In genomic region chr14:87852107-87852506, GRCh38 we compare ENCODE assay signal across 32 cellular contexts.
"Had no signal": no experiment of that assay in that cellular context is flagged by ENCODE, and none has a peak within 500 bp of the region (broad histone marks: within the 10 kb centered on the region; RNA-seq: fewer than 3 reads in every experiment).

No MANE protein-coding gene starts in this region.

- H3K4me1 ChIP-seq: adrenal gland, body of pancreas, breast epithelium had no signal

- H3K4me3 ChIP-seq: adrenal gland, body of pancreas, breast epithelium had no signal

- H3K27me3 ChIP-seq: adrenal gland, body of pancreas, brain microvascular endothelial cell, breast epithelium had no signal

- DNase-seq: activated B cell treated with CpG ODN at 0.5 μM for 24 hours; activated CD4-positive, alpha-beta memory T cell treated with anti-CD3 and anti-CD28 coated beads for 36 hours; activated CD4-positive, alpha-beta T cell treated with anti-CD3 and anti-CD28 coated beads for 4 hours; activated CD4-positive, alpha-beta T cell treated with anti-CD3 and anti-CD28 coated beads, Interleukin-2, amount 10 ng/mL, durations not matched to agents 24 days and 14 days; activated CD4-positive, alpha-beta T cell treated with anti-CD3 and anti-CD28 coated beads, Interleukin-2, amount 50 U/mL, for 1 hour; activated CD4-positive, alpha-beta T cell treated with anti-CD3 and anti-CD28 coated beads, Interleukin-2, amount 50 U/mL, for 4 hours; activated CD4-positive, CD25-positive, alpha-beta regulatory T cell treated with anti-CD3 and anti-CD28 coated beads, Interleukin-2, amount 50 U/mL, for 72 hours; activated CD8-positive, alpha-beta memory T cell treated with anti-CD3 and anti-CD28 coated beads, Interleukin-2, amount 50 U/mL, for 4 hours; activated CD8-positive, alpha-beta T cell treated with anti-CD3 and anti-CD28 coated beads for 36 hours; activated effector memory CD4-positive, alpha-beta T cell treated with anti-CD3 and anti-CD28 coated beads, Interleukin-2, amount 50 U/mL, for 16 hours; activated gamma-delta T cell treated with Interleukin-2 at 50 U/mL for 16 hours; activated naive CD4-positive, alpha-beta T cell; activated naive CD4-positive, alpha-beta T cell treated with anti-CD3 and anti-CD28 coated beads for 36 hours; activated naive CD4-positive, alpha-beta T cell treated with anti-CD3 and anti-CD28 coated beads, Interleukin-2, amount 50 U/mL, for 16 hours; activated naive CD8-positive, alpha-beta T cell treated with anti-CD3 and anti-CD28 coated beads for 36 hours; activated T-cell treated with anti-CD3 and anti-CD28 coated beads for 4 hours; activated T-cell treated with anti-CD3 and anti-CD28 coated beads, Interleukin-2, amount 50 U/mL, for 1 hour; activated T-cell treated with anti-CD3 and anti-CD28 coated beads, Interleukin-2, amount 50 U/mL, for 4 hours; activated T-cell treated with anti-CD3 and anti-CD28 coated beads, Interleukin-2, amount 50 U/mL, for 72 hours; adrenal gland; amniotic stem cell; aorta; body of pancreas; brain microvascular endothelial cell; central memory CD4-positive, alpha-beta T cell; T-helper 1 cell; T-helper 2 cell; T-helper 9 cell had no signal

- H3K36me3 ChIP-seq: adrenal gland, brain microvascular endothelial cell, breast epithelium had no signal

- ATAC-seq: activated CD8-positive, alpha-beta T cell treated with anti-CD3 and anti-CD28 coated beads for 36 hours; activated naive CD4-positive, alpha-beta T cell treated with anti-CD3 and anti-CD28 coated beads, Interleukin-2, amount 50 U/mL, for 72 hours; activated T-cell treated with anti-CD3 and anti-CD28 coated beads, Interleukin-2, amount 50 U/mL, for 4 hours; activated T-cell treated with anti-CD3 and anti-CD28 coated beads, Interleukin-2, amount 50 U/mL, for 72 hours; activated T-helper 17 cell treated with anti-CD3 and anti-CD28 coated beads, Interleukin-2, amount 50 U/mL, for 72 hours; body of pancreas had no signal

- H3K9me3 ChIP-seq: adrenal gland, body of pancreas, breast epithelium had no signal

- H3K27ac ChIP-seq: adrenal gland, body of pancreas, brain microvascular endothelial cell, breast epithelium, VCaP had no signal
